2 cellular contexts compared by ENCODE assay signal in the genomic region with DNA sequence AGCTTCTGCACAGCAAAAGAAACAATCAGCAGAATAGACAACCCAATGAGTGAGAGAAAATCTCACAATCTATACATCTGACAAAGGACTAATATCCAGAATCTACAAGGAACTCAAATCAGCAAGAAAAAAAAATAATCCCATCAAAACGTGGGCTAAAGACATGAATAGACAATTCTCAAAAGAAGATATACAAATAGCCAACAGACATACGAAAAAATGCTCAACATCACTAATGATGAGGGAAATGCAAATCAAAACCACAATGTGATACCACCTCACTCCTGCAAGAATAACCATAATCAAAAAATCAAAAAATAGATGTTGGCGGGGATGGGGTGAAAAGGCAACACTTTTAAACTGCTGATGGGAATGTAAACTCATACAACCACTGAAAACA. TPM values are rescaled to one million over a fixed set of nuclear protein-coding genes. Genes with fewer than 3 reads are reported as not detected.
"Had no signal": no experiment of that assay in that cellular context is flagged by ENCODE, and none has a peak within 500 bp of the region (broad histone marks: within the 10 kb centered on the region; RNA-seq: fewer than 3 reads in every experiment).

No MANE protein-coding gene starts in this region.

RNA-seq across cellular contexts. Expression of a gene that starts 10.4 kb away (rescaled TPM):
- total RNA-seq: body of pancreas, cerebellum had no signal
